6 cellular contexts compared by ENCODE assay signal in the genomic region with DNA sequence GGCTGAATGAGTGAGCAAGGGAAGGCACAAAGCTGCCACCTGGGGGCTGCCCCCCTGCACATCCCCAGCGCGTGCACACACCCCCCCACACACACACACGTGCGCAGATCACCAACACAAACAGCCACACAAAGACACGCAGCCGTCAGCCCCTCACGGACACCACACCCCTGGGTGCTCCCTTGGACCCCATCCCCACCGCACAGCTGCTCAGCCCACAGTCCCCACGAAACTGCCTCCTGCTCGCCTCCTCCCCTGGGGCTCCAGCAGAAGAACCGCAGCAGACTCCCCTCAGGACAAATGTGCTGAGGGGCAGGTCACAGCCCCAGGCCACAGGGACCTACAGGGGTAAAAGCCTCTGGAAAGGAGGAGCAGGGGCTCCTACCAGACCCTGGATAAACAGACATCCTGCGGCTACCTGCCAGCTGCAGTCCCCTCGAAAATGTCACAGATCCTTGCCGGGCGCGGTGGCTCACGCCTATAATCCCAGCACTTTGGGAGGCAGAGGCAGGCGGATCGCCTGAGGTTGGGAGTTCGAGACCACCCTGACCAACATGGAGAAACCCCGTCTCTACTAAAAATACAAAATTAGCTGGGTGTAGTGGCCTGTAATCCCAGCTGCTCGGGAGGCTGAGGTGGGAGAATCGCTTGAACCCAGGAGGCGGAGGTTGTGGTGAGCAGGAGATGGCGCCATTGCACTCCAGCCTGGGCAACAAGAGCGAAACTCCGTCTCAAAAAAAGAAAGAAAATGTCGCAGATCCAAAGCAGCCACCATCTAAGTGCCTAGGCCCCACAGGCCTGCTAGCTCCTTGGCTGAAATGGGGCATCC. TPM values are rescaled to one million over a fixed set of nuclear protein-coding genes. Genes with fewer than 3 reads are reported as not detected.
DNase-seq lines count a peak whose midpoint lies in the region; TF ChIP-seq lines count a peak whose summit lies in the region.
"Had no signal": no experiment of that assay in that cellular context is flagged by ENCODE, and none has a peak within 500 bp of the region (broad histone marks: within the 10 kb centered on the region; RNA-seq: fewer than 3 reads in every experiment).

No MANE protein-coding gene starts in this region.

- H3K4me1 Mint-ChIP-seq in activated CD4-positive, alpha-beta memory T cell treated with anti-CD3 and anti-CD28 coated beads, Interleukin-2, amount 10 ng/mL, durations not matched to agents 7 days and 5 days = peaks cover 52% of the 10 kb centered on the region

- H3K9ac ChIP-seq in neural cell (ENCODE audit: low read length) = no peak overlapping the region

- CTCF ChIA-PET in activated CD4-positive, alpha-beta memory T cell treated with anti-CD3 and anti-CD28 coated beads, Interleukin-2, amount 10 ng/mL, durations not matched to agents 7 days and 5 days (lab: Charles Lee) = interaction anchor here (1.1 to 9.0 kb wide), 20 partner anchors 9 to 215 kb away, joined by 3 to 147 read pairs (median 6); a partner anchor contains a TSS

- peak overlapping the region; percentile 47 for H3K27ac Mint-ChIP-seq in activated CD4-positive, alpha-beta memory T cell treated with anti-CD3 and anti-CD28 coated beads, Interleukin-2, amount 10 ng/mL, durations not matched to agents 7 days and 5 days

- H2AFZ ChIP-seq in neural cell (ENCODE audit: low read depth, low read length) = no peak overlapping the region

- intact Hi-C loops in head of caudate nucleus (cut with DNase I) = no loop called here

- in situ Hi-C loops in KBM-7 (cut with MboI; ENCODE audit: low pct_unique_long_range_greater_than_20kb, low sequenced_read_pairs) = no loop called here

- H3K36me3 ChIP-seq in neural cell (ENCODE audit: insufficient read depth, low read length) = peaks cover 8% of the 10 kb centered on the region

- no peak overlapping the region for H3K4me3 ChIP-seq in neural cell (ENCODE audit: low read length)
- H3K4me3 ChIP-seq: skin epidermis had no signal

- peaks cover 6% of the 10 kb centered on the region for H3K79me2 ChIP-seq in neural cell (replicated peaks; ENCODE audit: insufficient read depth, low read length)

- no peak for TF ChIP-seq EP300 in neural cell (conservative IDR thresholded peaks at IDR 0.05; ENCODE audit: poor library complexity, severe bottlenecking)

- no peak overlapping the region for H3K4me2 ChIP-seq in neural cell (ENCODE audit: low read length)

- TF ChIP-seq RAD21 in neural cell (conservative IDR thresholded peaks at IDR 0.05) = peak; percentile 22

- peaks cover 65% of the 10 kb centered on the region for H3K36me3 Mint-ChIP-seq in activated CD4-positive, alpha-beta memory T cell treated with anti-CD3 and anti-CD28 coated beads, Interleukin-2, amount 10 ng/mL, durations not matched to agents 7 days and 5 days (ENCODE audit: low read depth)

- H4K20me1 ChIP-seq in neural cell (ENCODE audit: insufficient read depth) = no peaks in the 10 kb centered on the region

- no peaks in the 10 kb centered on the region for H3K9me3 Mint-ChIP-seq in activated CD4-positive, alpha-beta memory T cell treated with anti-CD3 and anti-CD28 coated beads, Interleukin-2, amount 10 ng/mL, durations not matched to agents 7 days and 5 days

- no peaks in the 10 kb centered on the region for H3K27me3 Mint-ChIP-seq in activated CD4-positive, alpha-beta memory T cell treated with anti-CD3 and anti-CD28 coated beads, Interleukin-2, amount 10 ng/mL, durations not matched to agents 7 days and 5 days

- DNase-seq in KBM-7 (peak; percentile 42), head of caudate nucleus (no peak), COR-L47 (lab: John Stamatoyannopoulos, UW) (no peak)
- DNase-seq in activated CD4-positive, alpha-beta memory T cell treated with anti-CD3 and anti-CD28 coated beads, Interleukin-2, amount 10 ng/mL, durations not matched to agents 7 days and 5 days = peak; percentile 46

- H3K27me3 ChIP-seq in neural cell (ENCODE audit: insufficient read depth, low read depth, low read length) = no peaks in the 10 kb centered on the region

- no peak overlapping the region for H3K27ac ChIP-seq in neural cell (ENCODE audit: low read length)

- no peaks in the 10 kb centered on the region for H3F3A ChIP-seq in neural cell (ENCODE audit: insufficient read depth, low read length, poor library complexity, severe bottlenecking)

- TF ChIP-seq CTCF in neural cell (IDR thresholded peaks at IDR 0.05; ENCODE audit: poor library complexity, severe bottlenecking) = peak; percentile 39

- H3K4me3 Mint-ChIP-seq in activated CD4-positive, alpha-beta memory T cell treated with anti-CD3 and anti-CD28 coated beads, Interleukin-2, amount 10 ng/mL, durations not matched to agents 7 days and 5 days = no peak overlapping the region

- POLR2A ChIA-PET in activated CD4-positive, alpha-beta memory T cell treated with anti-CD3 and anti-CD28 coated beads, Interleukin-2, amount 10 ng/mL, durations not matched to agents 7 days and 5 days (lab: Charles Lee) = interaction anchor here (1.2 to 3.5 kb wide), 9 partner anchors 8 to 107 kb away, joined by 3 to 26 read pairs (median 9); a partner anchor contains a TSS

- H3K9me2 ChIP-seq in neural cell (ENCODE audit: insufficient read depth, low read length) = no peaks in the 10 kb centered on the region

- no peaks in the 10 kb centered on the region for H3K9me3 ChIP-seq in neural cell (ENCODE audit: low read length)

TF ChIP-seq in neural cell, 6 proteins besides CTCF, POLR2A, EP300 and RAD21:
- TF ChIP-seq SMC3 (conservative IDR thresholded peaks at IDR 0.05; ENCODE audit: poor library complexity) = peak; percentile 23
- TF ChIP-seq EZH2 (IDR thresholded peaks at IDR 0.05; ENCODE audit: borderline replicate concordance, insufficient read depth, low read length, poor library complexity, severe bottlenecking) = no peak
- TF ChIP-seq TAF1 (IDR thresholded peaks at IDR 0.05; ENCODE audit: low read depth) = no peak
TF ChIP-seq in neural cell: peak in this region for 1.

RNA-seq across cellular contexts. Expression of a gene that starts 6.5 kb away (rescaled TPM):
- total RNA-seq in activated CD4-positive, alpha-beta memory T cell treated with anti-CD3 and anti-CD28 coated beads, Interleukin-2, amount 10 ng/mL, durations not matched to agents 7 days and 5 days = 100 to 1,000 TPM; 118 to 119 TPM
- polyA plus RNA-seq in neural cell = 58.5 and 61.7 TPM in 2 replicates
- polyA minus RNA-seq in neural cell = 49.4 and 53.4 TPM in 2 replicates

RNA-seq across cellular contexts. Expression of a gene that starts 7.0 kb away (rescaled TPM):
- total RNA-seq in activated CD4-positive, alpha-beta memory T cell treated with anti-CD3 and anti-CD28 coated beads, Interleukin-2, amount 10 ng/mL, durations not matched to agents 7 days and 5 days = under 1 TPM; 0.55 to 0.83 TPM
- polyA plus RNA-seq in neural cell = not detected in 2 replicates
- polyA minus RNA-seq in neural cell = not detected in 2 replicates

RNA-seq across cellular contexts. Expression of a gene that starts 13.1 kb away (rescaled TPM):
- 100 to 1,000 TPM; 123 to 124 TPM for total RNA-seq in activated CD4-positive, alpha-beta memory T cell treated with anti-CD3 and anti-CD28 coated beads, Interleukin-2, amount 10 ng/mL, durations not matched to agents 7 days and 5 days
- polyA plus RNA-seq in neural cell = 1.1 and 1.6 TPM in 2 replicates
- 0.81 TPM in 1 of 2 replicates, not detected in the other for polyA minus RNA-seq in neural cell

RNA-seq across cellular contexts. Expression of a gene that starts 34.5 kb away (rescaled TPM):
- 10 to 100 TPM; 62.1 to 62.6 TPM for total RNA-seq in activated CD4-positive, alpha-beta memory T cell treated with anti-CD3 and anti-CD28 coated beads, Interleukin-2, amount 10 ng/mL, durations not matched to agents 7 days and 5 days
- 66.0 and 66.7 TPM in 2 replicates for polyA plus RNA-seq in neural cell
- polyA minus RNA-seq in neural cell = 64.7 and 72.1 TPM in 2 replicates

RNA-seq across cellular contexts. Expression of a gene that starts 46.0 kb away (rescaled TPM):
- 100 to 1,000 TPM; 131 TPM for total RNA-seq in activated CD4-positive, alpha-beta memory T cell treated with anti-CD3 and anti-CD28 coated beads, Interleukin-2, amount 10 ng/mL, durations not matched to agents 7 days and 5 days
- 151 and 163 TPM in 2 replicates for polyA plus RNA-seq in neural cell
- polyA minus RNA-seq in neural cell = 225 TPM in 2 replicates

Comparison
In these comparisons a context has a peak if more than half of its experiments do, and no peak if none do; other contexts are left out.
1. DNase-seq: peak in KBM-7 (single experiment) and activated CD4-positive, alpha-beta memory T cell treated with anti-CD3 and anti-CD28 coated beads, Interleukin-2, amount 10 ng/mL, durations not matched to agents 7 days and 5 days (single experiment); none in head of caudate nucleus (0 of 42) and COR-L47 (single experiment).